ENCODE assay signal across 1 cellular context in the genomic region with DNA sequence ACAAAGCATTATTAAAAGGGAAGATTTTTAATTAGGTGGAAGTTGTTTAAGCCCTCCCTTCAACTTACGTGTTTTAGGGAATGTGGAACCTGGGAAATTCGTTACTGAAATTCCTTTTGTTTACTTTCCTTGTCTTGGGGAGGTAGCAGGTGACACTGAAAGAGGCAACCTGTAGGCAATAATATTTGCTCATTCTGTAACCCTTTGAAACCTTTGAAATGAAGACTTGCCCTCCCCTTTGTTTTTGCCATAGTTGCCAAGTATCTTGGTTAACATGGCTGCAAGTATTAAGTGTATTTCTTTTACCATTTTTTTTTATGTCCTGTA.
TF ChIP-seq lines count a peak whose summit lies in the region.

No MANE protein-coding gene starts in this region.

TF ChIP-seq in liver, 16 proteins besides CTCF, POLR2A, EP300 and RAD21 (continued from another document):
- TF ChIP-seq JUND (IDR thresholded peaks at IDR 0.05) (no peak), YY1 (IDR thresholded peaks at IDR 0.05) (no peak), ATF3 (IDR thresholded peaks at IDR 0.05) (no peak), NR2F2 (IDR thresholded peaks at IDR 0.05) (no peak)
